8 cellular contexts compared by ENCODE assay signal in genomic region chr16:30774367-30775130, GRCh38. TPM values are rescaled to one million over a fixed set of nuclear protein-coding genes. Genes with fewer than 3 reads are reported as not detected.
DNase-seq lines count a peak whose midpoint lies in the region; ATAC-seq, FAIRE-seq and TF ChIP-seq lines count a peak whose summit lies in the region.

No MANE protein-coding gene starts in this region.

- H3K4me3 Mint-ChIP-seq in activated CD4-positive, alpha-beta T cell treated with anti-CD3 and anti-CD28 coated beads, Interleukin-2, amount 10 ng/mL, durations not matched to agents 7 days and 5 days = peak overlapping the region; percentile 90

- no peak for TF ChIP-seq POLR2A in upper lobe of left lung (IDR thresholded peaks at IDR 0.05)

- intact Hi-C loops in lower lobe of right lung (cut with DNase I) = no loop called here

- no peaks in the 10 kb centered on the region for H3K27me3 ChIP-seq in lower lobe of right lung (ENCODE audit: low read depth)
- no peaks in the 10 kb centered on the region for H3K27me3 ChIP-seq in upper lobe of left lung

- H3K9me3 ChIP-seq in lower lobe of right lung = no peaks in the 10 kb centered on the region
- H3K9me3 ChIP-seq in upper lobe of left lung = no peaks in the 10 kb centered on the region

- H3K27me3 Mint-ChIP-seq in activated CD4-positive, alpha-beta T cell treated with anti-CD3 and anti-CD28 coated beads, Interleukin-2, amount 10 ng/mL, durations not matched to agents 7 days and 5 days = no peaks in the 10 kb centered on the region

- CTCF ChIA-PET in activated CD4-positive, alpha-beta T cell treated with anti-CD3 and anti-CD28 coated beads, Interleukin-2, amount 10 ng/mL, durations not matched to agents 7 days and 5 days (lab: Charles Lee) = interaction anchor here (0.6 to 1.3 kb wide), 4 partner anchors 30 to 94 kb away, joined by 3 to 4 read pairs (median 3); no protein-coding TSS in a partner anchor

- ATAC-seq in lower lobe of right lung (peak; percentile 2 to 7), upper lobe of left lung (ENCODE audit: low FRiP score in 2 of 2) (peak; percentile 3 to 4), HG03039 (IDR thresholded peaks at IDR 0.05; ENCODE audit: unreplicated experiment) (no peak)

- H3K9me3 Mint-ChIP-seq in activated CD4-positive, alpha-beta T cell treated with anti-CD3 and anti-CD28 coated beads, Interleukin-2, amount 10 ng/mL, durations not matched to agents 7 days and 5 days = no peaks in the 10 kb centered on the region

- DNase-seq in activated CD4-positive, alpha-beta T cell treated with anti-CD3 and anti-CD28 coated beads, Interleukin-2, amount 10 ng/mL, durations not matched to agents 7 days and 5 days = no peak
- DNase-seq in activated CD4-positive, alpha-beta T cell treated with anti-CD3 and anti-CD28 coated beads for 4 hours = no peak
- peak in 1 of 61 donors; percentile 28 for DNase-seq in caudate nucleus (lab: John Stamatoyannopoulos, UW)
- DNase-seq in lower lobe of right lung = no peak
- DNase-seq in upper lobe of left lung = no peak
- DNase-seq in D721Med (ENCODE audit: insufficient read length, low spot score) = no peak
- DNase-seq in SIG-M5 treated with dmso at 0.1 percent for 504 hours (lab: John Stamatoyannopoulos, UW; ENCODE audit: unreplicated experiment) = no peak

- H3K36me3 ChIP-seq in lower lobe of right lung (peaks cover 50% of the 10 kb centered on the region), upper lobe of left lung (peaks cover 25 to 51% (median 44%) of the 10 kb centered on the region in 4 donors)

- no peak for FAIRE-seq in D721Med (lab: Jason Lieb, UNC)

- H3K4me3 ChIP-seq in lower lobe of right lung (peak overlapping the region; percentile 85), upper lobe of left lung (peak overlapping the region; percentile 39 to 86 (median 70))

- peaks cover 32% of the 10 kb centered on the region for H3K36me3 Mint-ChIP-seq in activated CD4-positive, alpha-beta T cell treated with anti-CD3 and anti-CD28 coated beads, Interleukin-2, amount 10 ng/mL, durations not matched to agents 7 days and 5 days (ENCODE audit: low read depth)

- POLR2A ChIA-PET in activated CD4-positive, alpha-beta T cell treated with anti-CD3 and anti-CD28 coated beads, Interleukin-2, amount 10 ng/mL, durations not matched to agents 7 days and 5 days (lab: Charles Lee) = no interaction called here

- H3K4me1 ChIP-seq in lower lobe of right lung (peaks cover 19% of the 10 kb centered on the region), upper lobe of left lung (peaks cover 11 to 29% (median 19%) of the 10 kb centered on the region in 4 donors)

- H3K4me1 Mint-ChIP-seq in activated CD4-positive, alpha-beta T cell treated with anti-CD3 and anti-CD28 coated beads, Interleukin-2, amount 10 ng/mL, durations not matched to agents 7 days and 5 days = peaks cover 35% of the 10 kb centered on the region

- TF ChIP-seq CTCF in lower lobe of right lung (IDR thresholded peaks at IDR 0.05) = no peak
- no peak for TF ChIP-seq CTCF in upper lobe of left lung (IDR thresholded peaks at IDR 0.05)
- no peak for TF ChIP-seq CTCF in D721Med (IDR thresholded peaks at IDR 0.05; ENCODE audit: insufficient read depth, missing control alignments)

- 66 to 81% methylated on average over 5 to 8 of the region's 8 CpGs for WGBS in upper lobe of left lung, 2 donors

- TF ChIP-seq EP300 in upper lobe of left lung (IDR thresholded peaks at IDR 0.05) = no peak

- H3K27ac ChIP-seq in caudate nucleus (ENCODE audit: low read depth, low read length) (peak overlapping the region; percentile 62), lower lobe of right lung (peak overlapping the region; percentile 88), upper lobe of left lung (peak overlapping the region; percentile 74 to 79 (median 77))

- peak overlapping the region; percentile 91 for H3K27ac Mint-ChIP-seq in activated CD4-positive, alpha-beta T cell treated with anti-CD3 and anti-CD28 coated beads, Interleukin-2, amount 10 ng/mL, durations not matched to agents 7 days and 5 days

RNA-seq across cellular contexts. Expression of gene RNF40, which starts 12.4 kb away (rescaled TPM):
- total RNA-seq in activated CD4-positive, alpha-beta T cell treated with anti-CD3 and anti-CD28 coated beads, Interleukin-2, amount 10 ng/mL, durations not matched to agents 7 days and 5 days = 100 to 1,000 TPM in 1 of 2 experiments, 10 to 100 TPM in 1; 81.9 to 101 TPM
- total RNA-seq in lower lobe of right lung (95.9 TPM), upper lobe of left lung (100 to 1,000 TPM in 2 of 6 donors, 10 to 100 TPM in 4; 69.9 to 137 (median 95.2) TPM)

RNA-seq across cellular contexts. Expression of gene ZNF629, which starts 12.5 kb away (rescaled TPM):
- total RNA-seq in activated CD4-positive, alpha-beta T cell treated with anti-CD3 and anti-CD28 coated beads, Interleukin-2, amount 10 ng/mL, durations not matched to agents 7 days and 5 days = 1 to 10 TPM; 1.4 TPM
- 11.9 TPM for total RNA-seq in lower lobe of right lung
- 10 to 100 TPM; 13.1 to 32.5 (median 14.8) TPM for total RNA-seq in upper lobe of left lung

RNA-seq across cellular contexts. Expression of gene CFAP119, which starts 12.7 kb away (rescaled TPM):
- 1 to 10 TPM; 2.2 to 3.0 TPM for total RNA-seq in activated CD4-positive, alpha-beta T cell treated with anti-CD3 and anti-CD28 coated beads, Interleukin-2, amount 10 ng/mL, durations not matched to agents 7 days and 5 days
- total RNA-seq in lower lobe of right lung (11.1 TPM), upper lobe of left lung (10 to 100 TPM in 4 of 6 donors, 1 to 10 TPM in 2; 6.1 to 45.1 (median 16.0) TPM)

RNA-seq across cellular contexts. Expression of gene PHKG2, which starts 26.3 kb away (rescaled TPM):
- 10 to 100 TPM; 41.1 to 43.4 TPM for total RNA-seq in activated CD4-positive, alpha-beta T cell treated with anti-CD3 and anti-CD28 coated beads, Interleukin-2, amount 10 ng/mL, durations not matched to agents 7 days and 5 days
- total RNA-seq in lower lobe of right lung = 25.5 TPM
- total RNA-seq in upper lobe of left lung = 10 to 100 TPM; 27.4 to 70.2 (median 33.5) TPM
